8 cellular contexts compared by ENCODE assay signal in the genomic region with DNA sequence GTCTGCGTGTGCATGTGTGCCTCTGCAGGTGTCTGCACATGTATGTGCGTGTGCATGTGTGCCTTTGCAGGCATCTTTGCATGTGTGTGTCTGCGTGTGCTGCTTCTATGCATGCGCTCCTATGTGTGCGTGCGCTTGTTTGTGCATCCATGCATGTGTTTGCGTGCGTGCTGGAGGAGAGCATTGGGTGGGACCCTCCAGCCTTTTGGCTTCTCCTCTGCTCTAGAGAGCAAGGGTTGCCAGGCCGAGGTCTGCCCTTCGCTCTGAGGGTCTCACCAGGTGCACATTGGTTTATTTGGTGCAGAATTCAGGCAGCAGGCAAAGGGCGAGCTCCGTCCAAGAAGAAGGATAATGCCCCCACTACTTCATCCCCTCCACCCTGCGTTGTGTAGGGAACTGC. TPM values are rescaled to one million over a fixed set of nuclear protein-coding genes. Genes with fewer than 3 reads are reported as not detected.
DNase-seq lines count a peak whose midpoint lies in the region; ATAC-seq and TF ChIP-seq lines count a peak whose summit lies in the region.

No MANE protein-coding gene starts in this region.

- peaks cover 6% of the 10 kb centered on the region for H3K9me3 Mint-ChIP-seq in activated naive CD4-positive, alpha-beta T cell treated with anti-CD3 and anti-CD28 coated beads, Interleukin-2, amount 10 ng/mL, durations not matched to agents 7 days and 5 days
- H3K9me3 Mint-ChIP-seq in memory B cell, result peaks cover 3% of the 10 kb centered on the region

- H3K4me3 Mint-ChIP-seq in activated naive CD4-positive, alpha-beta T cell treated with anti-CD3 and anti-CD28 coated beads, Interleukin-2, amount 10 ng/mL, durations not matched to agents 7 days and 5 days, result peak overlapping the region; percentile 77
- peak overlapping the region; percentile 94 for H3K4me3 Mint-ChIP-seq in memory B cell

- TF ChIP-seq CTCF in thoracic aorta (IDR thresholded peaks at IDR 0.05), result no peak
- no peak for TF ChIP-seq CTCF in GM13977 (IDR thresholded peaks at IDR 0.05; ENCODE audit: extremely low read depth, insufficient read depth, missing control alignments)

- CTCF ChIA-PET in activated naive CD4-positive, alpha-beta T cell treated with anti-CD3 and anti-CD28 coated beads, Interleukin-2, amount 10 ng/mL, durations not matched to agents 7 days and 5 days (lab: Charles Lee), result no interaction called here

- H3K4me1 ChIP-seq in adipocyte (ENCODE audit: control insufficient read depth, insufficient read depth, low read length) (peaks cover 9% of the 10 kb centered on the region), thoracic aorta (ENCODE audit: control insufficient read depth in 1 of 2, low read depth in 2 of 2) (peaks cover 7 to 21% of the 10 kb centered on the region in 2 donors)

- H3K9me3 ChIP-seq in adipocyte (ENCODE audit: control insufficient read depth, low read length) (peaks cover 5% of the 10 kb centered on the region), thoracic aorta (peaks cover 4% of the 10 kb centered on the region)

- H3K4me1 Mint-ChIP-seq in activated naive CD4-positive, alpha-beta T cell treated with anti-CD3 and anti-CD28 coated beads, Interleukin-2, amount 10 ng/mL, durations not matched to agents 7 days and 5 days, result peaks cover 4% of the 10 kb centered on the region
- peaks cover 11% of the 10 kb centered on the region for H3K4me1 Mint-ChIP-seq in memory B cell

- no peak for ATAC-seq in memory B cell (ENCODE audit: low read depth)
- ATAC-seq in thoracic aorta (ENCODE audit: insufficient number of reproducible peaks, low FRiP score, low read depth), result no peak

- peaks cover 10% of the 10 kb centered on the region for H3K27me3 ChIP-seq in adipocyte (replicated peaks; ENCODE audit: control insufficient read depth, insufficient read depth, low read length)
- no peaks in the 10 kb centered on the region for H3K27me3 ChIP-seq in thoracic aorta (replicated peaks; ENCODE audit: insufficient read depth)

- no peak overlapping the region for H3K27ac ChIP-seq in thoracic aorta

- DNase-seq in activated naive CD4-positive, alpha-beta T cell treated with anti-CD3 and anti-CD28 coated beads, Interleukin-2, amount 10 ng/mL, durations not matched to agents 7 days and 5 days, result no peak
- DNase-seq in activated naive CD4-positive, alpha-beta T cell treated with Interleukin-2 at 50 U/mL for 16 hours, result no peak
- no peak for DNase-seq in adipocyte (ENCODE audit: low read depth)
- DNase-seq in memory B cell (ENCODE audit: low spot score in 2 of 2), result no peak
- no peak for DNase-seq in thoracic aorta (ENCODE audit: low spot score)
- DNase-seq in stimulated activated CD4-positive, alpha-beta T cell treated with anti-CD3 and anti-CD28 coated beads, Interleukin-4, amount 100 ng/mL, for 24 hours, result no peak
- DNase-seq in GM13977 (ENCODE audit: low spot score), result no peak
- DNase-seq in iPS-NIHi11 (ENCODE audit: low spot score), result no peak

- H3K27me3 Mint-ChIP-seq in activated naive CD4-positive, alpha-beta T cell treated with anti-CD3 and anti-CD28 coated beads, Interleukin-2, amount 10 ng/mL, durations not matched to agents 7 days and 5 days, result peaks cover 50% of the 10 kb centered on the region
- peaks cover 11% of the 10 kb centered on the region for H3K27me3 Mint-ChIP-seq in memory B cell

- H3K36me3 Mint-ChIP-seq in activated naive CD4-positive, alpha-beta T cell treated with anti-CD3 and anti-CD28 coated beads, Interleukin-2, amount 10 ng/mL, durations not matched to agents 7 days and 5 days, result peaks cover 4% of the 10 kb centered on the region
- H3K36me3 Mint-ChIP-seq in memory B cell, result peaks cover 6% of the 10 kb centered on the region

- peak overlapping the region; percentile 70 for H3K9ac ChIP-seq in adipocyte (ENCODE audit: low read length)

- H3K27ac Mint-ChIP-seq in activated naive CD4-positive, alpha-beta T cell treated with anti-CD3 and anti-CD28 coated beads, Interleukin-2, amount 10 ng/mL, durations not matched to agents 7 days and 5 days, result no peak overlapping the region
- no peak overlapping the region for H3K27ac Mint-ChIP-seq in memory B cell

- H3K4me3 ChIP-seq in adipocyte (ENCODE audit: low read length), result peak overlapping the region; percentile 83
- peak overlapping the region; percentile 92 for H3K4me3 ChIP-seq in thoracic aorta

- in situ Hi-C loops in GM13977 (cut with MboI; ENCODE audit: low pct_unique_long_range_greater_than_20kb, low sequenced_read_pairs, unreplicated experiment), result no loop called here

- H3K36me3 ChIP-seq in adipocyte (ENCODE audit: control insufficient read depth, insufficient read depth, low read length, severe bottlenecking) (no peaks in the 10 kb centered on the region), thoracic aorta (no peaks in the 10 kb centered on the region)

RNA-seq across cellular contexts. Expression of gene RAB40B, which starts 1.1 kb away (rescaled TPM):
- 10 to 100 TPM; 17.3 to 21.1 TPM for total RNA-seq in thoracic aorta

RNA-seq across cellular contexts. Expression of gene FN3KRP, which starts 17.0 kb away (rescaled TPM):
- 10 to 100 TPM in 1 of 2 donors, 1 to 10 TPM in 1; 9.8 to 15.6 TPM for total RNA-seq in thoracic aorta

RNA-seq across cellular contexts. Expression of gene FN3K, which starts 35.9 kb away (rescaled TPM):
- 10 to 100 TPM in 1 of 2 donors, 1 to 10 TPM in 1; 8.3 to 10.4 TPM for total RNA-seq in thoracic aorta

RNA-seq across cellular contexts. Expression of gene WDR45B, which starts 51.3 kb away (rescaled TPM):
- total RNA-seq in thoracic aorta, result 10 to 100 TPM; 50.0 to 55.7 TPM

RNA-seq across cellular contexts. Expression of gene TBCD, which starts 52.3 kb away (rescaled TPM):
- 10 to 100 TPM; 55.0 to 55.5 TPM for total RNA-seq in thoracic aorta
